In genomic region chr17:16820979-16821543, GRCh38 we compare ENCODE assay signal across 17 cellular contexts.
"Had no signal": no experiment of that assay in that cellular context is flagged by ENCODE, and none has a peak within 500 bp of the region (broad histone marks: within the 10 kb centered on the region; RNA-seq: fewer than 3 reads in every experiment).

No MANE protein-coding gene starts in this region.

- H3K36me3 Mint-ChIP-seq: naive B cell; stimulated activated naive B cell treated with anti-CD40 and anti-IgM and Interleukin-4, amounts not matched to agents 10 μg/mL and 1 μg/mL and 100 μg/mL, for 72 hours had no signal

- H3K27me3 ChIP-seq: colonic mucosa, esophagus muscularis mucosa, sigmoid colon, testis, transverse colon had no signal

- H3K4me1 Mint-ChIP-seq: naive B cell; stimulated activated naive B cell treated with anti-CD40 and anti-IgM and Interleukin-4, amounts not matched to agents 10 μg/mL and 1 μg/mL and 100 μg/mL, for 72 hours; stimulated activated naive CD8-positive, alpha-beta T cell treated with anti-CD3 and anti-CD28 coated beads, Interleukin-15, amount 100 ng/mL, for 72 hours had no signal

- H3K4me3 Mint-ChIP-seq: nephron; stimulated activated naive B cell treated with anti-CD40 and anti-IgM and Interleukin-4, amounts not matched to agents 10 μg/mL and 1 μg/mL and 100 μg/mL, for 72 hours; stimulated activated naive CD8-positive, alpha-beta T cell treated with anti-CD3 and anti-CD28 coated beads, Interleukin-15, amount 100 ng/mL, for 72 hours had no signal

- ATAC-seq: stimulated activated naive B cell treated with anti-CD40 and anti-IgM and Interleukin-4, amounts not matched to agents 10 μg/mL and 1 μg/mL and 100 μg/mL, for 72 hours; stimulated activated naive CD8-positive, alpha-beta T cell treated with anti-CD3 and anti-CD28 coated beads, Interleukin-15, amount 100 ng/mL, for 72 hours had no signal

- H3K4me1 ChIP-seq: colonic mucosa had no signal

- DNase-seq: effector CD8-positive, alpha-beta T cell; hippocampal formation; kidney; mesendoderm; naive B cell; sigmoid colon; stimulated activated CD4-positive, alpha-beta T cell treated with anti-CD3 and anti-CD28 coated beads, Interleukin-2, amount 100 ng/mL, for 24 hours; stimulated activated CD4-positive, alpha-beta T cell treated with anti-CD3 and anti-CD28 coated beads, Interleukin-4, amount 100 ng/mL, for 4 hours; stimulated activated naive B cell treated with anti-CD40 and anti-IgM and Interleukin-4, amounts not matched to agents 10 μg/mL and 1 μg/mL and 100 μg/mL, for 72 hours; stimulated activated naive CD8-positive, alpha-beta T cell treated with anti-CD3 and anti-CD28 coated beads, Interleukin-15, amount 100 ng/mL, for 72 hours had no signal

- H3K4me3 ChIP-seq: colonic mucosa, esophagus muscularis mucosa, sigmoid colon, skin epidermis, testis, transverse colon had no signal

- H3K27ac ChIP-seq: colonic mucosa, esophagus muscularis mucosa, sigmoid colon, testis, transverse colon had no signal

- H3K27ac Mint-ChIP-seq: naive B cell; nephron; stimulated activated naive B cell treated with anti-CD40 and anti-IgM and Interleukin-4, amounts not matched to agents 10 μg/mL and 1 μg/mL and 100 μg/mL, for 72 hours; stimulated activated naive CD8-positive, alpha-beta T cell treated with anti-CD3 and anti-CD28 coated beads, Interleukin-15, amount 100 ng/mL, for 72 hours had no signal

- H3K36me3 ChIP-seq: colonic mucosa, esophagus muscularis mucosa, sigmoid colon, transverse colon had no signal

- H3K9me3 ChIP-seq: colonic mucosa, esophagus muscularis mucosa, sigmoid colon, testis, transverse colon had no signal

- FAIRE-seq: endometrium, kidney had no signal
